Comparison of ENCODE assay signal across 1 cellular context in the genomic region with DNA sequence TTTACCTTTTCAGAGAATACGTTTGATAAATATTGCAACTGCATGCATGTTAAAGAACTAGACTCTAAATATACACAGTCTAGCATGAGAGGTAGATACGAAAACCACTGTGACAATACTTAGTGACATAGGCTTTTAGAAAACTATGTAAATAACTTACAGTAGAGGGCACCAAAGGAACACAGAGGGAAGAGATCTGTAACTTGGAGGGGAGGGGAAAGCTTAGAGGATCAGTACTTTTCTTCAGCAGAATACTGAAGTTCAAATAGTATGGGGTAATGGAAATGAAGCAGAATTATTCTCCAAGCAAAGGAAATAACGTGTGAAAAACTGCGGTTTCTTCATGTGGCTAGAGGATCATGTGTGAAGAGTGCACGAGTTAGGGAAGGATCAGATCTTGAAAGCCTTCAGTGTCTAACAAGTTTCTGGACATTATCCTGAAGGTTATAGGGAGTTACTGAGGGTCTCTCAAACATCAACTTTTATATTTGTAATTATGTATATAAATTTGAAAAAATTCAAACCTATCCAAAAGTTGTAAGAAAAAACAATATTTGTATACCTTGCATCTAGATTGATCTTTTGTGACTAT.
TF ChIP-seq lines count a peak whose summit lies in the region.

No MANE protein-coding gene starts in this region.

TF ChIP-seq in HepG2, 621 proteins besides CTCF, POLR2A, EP300 and RAD21 (continued from another document):
- TF ChIP-seq ZNF362 (CRISPR knock-in tag; IDR thresholded peaks at IDR 0.05; ENCODE audit: borderline replicate concordance), result no peak
